ENCODE assay signal across 21 cellular contexts in the genomic region with DNA sequence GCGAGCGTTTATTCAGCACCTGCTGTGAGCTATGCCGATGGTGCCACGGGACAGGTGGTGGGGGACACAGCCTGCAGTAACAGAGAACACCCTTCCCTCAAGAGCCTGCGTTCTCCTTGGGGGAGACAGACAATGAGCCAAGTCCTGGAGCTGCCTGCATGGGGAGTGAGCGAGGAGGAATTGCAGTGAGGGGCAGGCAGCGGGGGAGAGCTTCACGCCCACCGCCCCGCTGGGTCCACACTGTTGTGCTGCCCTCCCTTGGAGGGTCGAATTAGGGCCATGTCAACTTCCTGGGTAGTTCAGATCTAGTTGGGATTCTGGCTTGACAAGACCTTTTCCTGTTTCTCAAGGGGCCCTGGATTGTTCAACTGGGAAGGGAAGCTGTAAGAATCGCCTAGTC.
"Had no signal": no experiment of that assay in that cellular context is flagged by ENCODE, and none has a peak within 500 bp of the region (broad histone marks: within the 10 kb centered on the region; RNA-seq: fewer than 3 reads in every experiment).

No MANE protein-coding gene starts in this region.

- H3K4me3 ChIP-seq: colonic mucosa, gastrocnemius medialis, mucosa of descending colon, prostate gland, right atrium auricular region, skin epidermis, spleen, thoracic aorta, tibial nerve, upper lobe of left lung had no signal

- H3K27ac ChIP-seq: colonic mucosa, epithelial cell of prostate, gastrocnemius medialis, prostate gland, right atrium auricular region, skin epidermis, spleen, thoracic aorta, tibial nerve had no signal

- H3K9me3 ChIP-seq: colonic mucosa, gastrocnemius medialis, mucosa of descending colon, prostate gland, right atrium auricular region, spleen, thoracic aorta, tibial nerve, upper lobe of left lung had no signal

- ATAC-seq: esophagus mucosa; gastrocnemius medialis; left lobe of liver; mucosa of descending colon; stimulated activated naive B cell treated with anti-CD40 and anti-IgM and Interleukin-4, amounts not matched to agents 10 μg/mL and 1 μg/mL and 100 μg/mL, for 72 hours had no signal

- H3K27me3 ChIP-seq: colonic mucosa, gastrocnemius medialis, right atrium auricular region, tibial nerve, upper lobe of left lung had no signal

- H3K4me1 ChIP-seq: colonic mucosa, gastrocnemius medialis, prostate gland, right atrium auricular region, tibial nerve had no signal

- H3K36me3 ChIP-seq: colonic mucosa, gastrocnemius medialis, prostate gland, right atrium auricular region, thoracic aorta, tibial nerve, upper lobe of left lung had no signal

- DNase-seq: colonic mucosa; effector CD8-positive, alpha-beta T cell; endodermal cell; foreskin fibroblast; gastrocnemius medialis; head of caudate nucleus; kidney; mesenchymal stem cell; mucosa of descending colon; naive B cell; spleen; stimulated activated naive B cell treated with anti-CD40 and anti-IgM and Interleukin-4, amounts not matched to agents 10 μg/mL and 1 μg/mL and 100 μg/mL, for 72 hours had no signal
